31 cellular contexts compared by ENCODE assay signal in the genomic region with DNA sequence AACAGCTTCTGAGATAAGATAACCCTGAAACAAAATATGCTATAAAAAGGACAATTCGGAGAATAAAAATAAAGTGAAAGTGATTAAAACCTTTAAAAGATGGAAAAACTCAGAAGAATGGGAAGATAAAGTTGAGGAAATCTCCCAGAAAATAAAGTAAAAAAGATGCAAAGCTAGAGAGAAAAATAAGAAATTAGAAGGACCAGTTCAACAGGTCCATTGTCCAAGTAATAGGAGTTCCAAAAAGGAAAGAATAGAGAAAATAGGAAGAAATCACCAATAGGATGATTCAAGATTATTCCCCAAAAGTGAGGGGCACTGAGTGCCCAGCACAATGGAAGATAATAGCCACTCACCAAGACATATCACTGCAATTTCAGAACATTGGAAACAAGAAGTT. TPM values are rescaled to one million over a fixed set of nuclear protein-coding genes. Genes with fewer than 3 reads are reported as not detected.
"Had no signal": no experiment of that assay in that cellular context is flagged by ENCODE, and none has a peak within 500 bp of the region (broad histone marks: within the 10 kb centered on the region; RNA-seq: fewer than 3 reads in every experiment).

No MANE protein-coding gene starts in this region.

- FAIRE-seq: islet of Langerhans, kidney, urothelium cell line had no signal

- H3K4me3 ChIP-seq: left lung, lower lobe of right lung, neural progenitor cell, right atrium auricular region, right lobe of liver, smooth muscle cell, stomach, testis, thyroid gland, transverse colon, upper lobe of right lung had no signal

- H3K9ac ChIP-seq: neural progenitor cell had no signal

- H3K27me3 ChIP-seq: right atrium auricular region, right lobe of liver, stomach, testis, thyroid gland, upper lobe of right lung had no signal

- H3K27ac Mint-ChIP-seq: immature natural killer cell, nephron progenitor cell, neural progenitor cell, progenitor cell of endocrine pancreas had no signal

- H3K9me3 ChIP-seq: left lung, lower lobe of right lung, neutrophil, right atrium auricular region, right lobe of liver, stomach, testis, thyroid gland, transverse colon, upper lobe of right lung had no signal

- H3K27ac ChIP-seq: left lung, lower lobe of right lung, neural progenitor cell, neutrophil, right atrium auricular region, right lobe of liver, stomach, testis, thyroid gland, transverse colon, upper lobe of right lung had no signal

- H2AFZ ChIP-seq: neural progenitor cell had no signal

- H3K36me3 Mint-ChIP-seq: immature natural killer cell; naive thymus-derived CD8-positive, alpha-beta T cell; neural progenitor cell; stimulated activated naive B cell treated with anti-CD40 and anti-IgM and Interleukin-4, amounts not matched to agents 10 μg/mL and 1 μg/mL and 100 μg/mL, for 72 hours had no signal

- H3K36me3 ChIP-seq: left lung, lower lobe of right lung, neural progenitor cell, neutrophil, right atrium auricular region, right lobe of liver, stomach, thyroid gland, transverse colon, upper lobe of right lung had no signal

- H3K9me3 Mint-ChIP-seq: stimulated activated naive B cell treated with anti-CD40 and anti-IgM and Interleukin-4, amounts not matched to agents 10 μg/mL and 1 μg/mL and 100 μg/mL, for 72 hours had no signal

- H3K4me2 ChIP-seq: neural progenitor cell, smooth muscle cell had no signal

- H3K4me3 Mint-ChIP-seq: naive thymus-derived CD8-positive, alpha-beta T cell; nephron progenitor cell; neural progenitor cell; stimulated activated naive B cell treated with anti-CD40 and anti-IgM and Interleukin-4, amounts not matched to agents 10 μg/mL and 1 μg/mL and 100 μg/mL, for 72 hours had no signal

- DNase-seq: hippocampal formation; immature natural killer cell; kidney; left colon; left lung; lower lobe of right lung; mammary epithelial cell; mesenchymal stem cell; naive thymus-derived CD8-positive, alpha-beta T cell; nephron progenitor cell; occipital lobe; right lobe of liver; stimulated activated CD4-positive, alpha-beta T cell treated with anti-CD3 and anti-CD28 coated beads, Interleukin-1b, Interleukin-23, amount 100 ng/mL, for 48 hours; stimulated activated CD4-positive, alpha-beta T cell treated with anti-CD3 and anti-CD28 coated beads, Interleukin-2, amount 100 ng/mL, for 48 hours; stimulated activated CD4-positive, alpha-beta T cell treated with anti-CD3 and anti-CD28 coated beads, Interleukin-4, amount 100 ng/mL, for 4 hours; stimulated activated CD8-positive, alpha-beta memory T cell treated with anti-CD3 and anti-CD28 coated beads, Interleukin-4, amount 100 ng/mL, for 48 hours; stimulated activated naive B cell treated with anti-CD40 and anti-IgM and Interleukin-4, amounts not matched to agents 10 μg/mL and 1 μg/mL and 100 μg/mL, for 72 hours; stimulated activated naive CD8-positive, alpha-beta T cell treated with anti-CD3 and anti-CD28 coated beads, Interleukin-15, Interleukin-2, amounts not matched to agents 100 U/mL and 50 U/mL, for 24 hours; stomach; testis; thyroid gland; transverse colon; upper lobe of right lung had no signal

RNA-seq across cellular contexts. Expression of a gene that starts 13.1 kb away (rescaled TPM):
- total RNA-seq: occipital lobe, skeletal muscle tissue had no signal
- polyA plus RNA-seq: immature natural killer cell had no signal
